ENCODE assay signal across 23 cellular contexts in genomic region chr19:54707932-54708331, GRCh38. TPM values are rescaled to one million over a fixed set of nuclear protein-coding genes. Genes with fewer than 3 reads are reported as not detected.
DNase-seq lines count a peak whose midpoint lies in the region; ATAC-seq, FAIRE-seq and TF ChIP-seq lines count a peak whose summit lies in the region.
"Had no signal": no experiment of that assay in that cellular context is flagged by ENCODE, and none has a peak within 500 bp of the region (broad histone marks: within the 10 kb centered on the region; RNA-seq: fewer than 3 reads in every experiment).

No MANE protein-coding gene starts in this region.

- 47% methylated on average over 4 of the region's 4 CpGs for WGBS in smooth muscle cell (ENCODE audit: low lambda C conversion rate)

- ATAC-seq in naive thymus-derived CD4-positive, alpha-beta T cell: peak; percentile 38
- ATAC-seq in left ventricle myocardium superior: no peak
- ATAC-seq: Panc1, T-helper 17 cell, WTC11 had no signal

- peaks cover 4% of the 10 kb centered on the region; the same call in 1 of the 2 replicates for H3F3A ChIP-seq in DOHH2 (ENCODE audit: control insufficient read depth, insufficient read depth)
- H3F3A ChIP-seq in smooth muscle cell (ENCODE audit: low read depth): no peaks in the 10 kb centered on the region

- intact Hi-C loops in naive thymus-derived CD4-positive, alpha-beta T cell (cut with micrococcal nuclease): no loop called here
- intact Hi-C loops in left ventricle myocardium superior (cut with micrococcal nuclease): no loop called here

- H3K4me3 ChIP-seq in DOHH2 (ENCODE audit: low read length) (0 out of 2 replicates have a peak overlapping the region, but pooled peaks have one; percentile 9), smooth muscle cell (no peak overlapping the region), brain microvascular endothelial cell (ENCODE audit: low read depth, low read length) (no peak overlapping the region)
- H3K4me3 ChIP-seq in naive thymus-derived CD4-positive, alpha-beta T cell (ENCODE audit: low read length): no peak overlapping the region
- H3K4me3 ChIP-seq: left ventricle myocardium inferior, SJSA1, thoracic aorta had no signal

- peak overlapping the region; percentile 57 for H3K27ac Mint-ChIP-seq in T-helper 2 cell treated with Interferon-gamma antibody and Interleukin-4, amounts not matched to agents 5 μg/mL and 100 μg/mL, for 36 hours
- H3K27ac Mint-ChIP-seq in naive thymus-derived CD4-positive, alpha-beta T cell: no peak overlapping the region
- H3K27ac Mint-ChIP-seq: H9, T-helper 17 cell, WTC11 had no signal

- POLR2A ChIA-PET in naive thymus-derived CD4-positive, alpha-beta T cell (lab: Charles Lee): no interaction called here

- H3K9me3 ChIP-seq in DOHH2 (ENCODE audit: control insufficient read depth, insufficient read depth, low read length): no peaks in the 10 kb centered on the region
- H3K9me3 ChIP-seq in naive thymus-derived CD4-positive, alpha-beta T cell (ENCODE audit: control insufficient read depth in 2 of 3, low read length in 3 of 3): no peaks in the 10 kb centered on the region
- H3K9me3 ChIP-seq in smooth muscle cell (replicated peaks; ENCODE audit: low read depth): peaks cover 3% of the 10 kb centered on the region
- H3K9me3 ChIP-seq: left ventricle myocardium inferior, neutrophil, SJSA1, thoracic aorta had no signal

- peaks cover 9% of the 10 kb centered on the region; the same call in 1 of the 2 replicates for H3K27me3 ChIP-seq in DOHH2 (ENCODE audit: control insufficient read depth, low read length)
- H3K27me3 ChIP-seq in naive thymus-derived CD4-positive, alpha-beta T cell (ENCODE audit: control insufficient read depth in 2 of 2, insufficient read depth in 2 of 2, low read length in 2 of 2): no peaks in the 10 kb centered on the region
- H3K27me3 ChIP-seq in smooth muscle cell (ENCODE audit: low read depth): no peaks in the 10 kb centered on the region
- H3K27me3 ChIP-seq in brain microvascular endothelial cell (replicated peaks): no peaks in the 10 kb centered on the region
- H3K27me3 ChIP-seq: SJSA1 had no signal

- no peak for TF ChIP-seq POLR2A in GM12891 (IDR thresholded peaks at IDR 0.05; ENCODE audit: low read depth, low read length)

- H2AFZ ChIP-seq in smooth muscle cell (ENCODE audit: low read depth): no peak overlapping the region

- H3K4me1 ChIP-seq in DOHH2 (ENCODE audit: control insufficient read depth, low read length) (peaks cover 13% of the 10 kb centered on the region), smooth muscle cell (ENCODE audit: low read depth) (no peaks in the 10 kb centered on the region)
- peaks cover 0 to 4% of the 10 kb centered on the region in 2 donors for H3K4me1 ChIP-seq in naive thymus-derived CD4-positive, alpha-beta T cell (ENCODE audit: control insufficient read depth in 2 of 2, insufficient read depth in 2 of 2, low read length in 2 of 2)
- H3K4me1 ChIP-seq: left ventricle myocardium inferior, SJSA1 had no signal

- H3K4me1 Mint-ChIP-seq in T-helper 2 cell treated with Interferon-gamma antibody and Interleukin-4, amounts not matched to agents 5 μg/mL and 100 μg/mL, for 36 hours (ENCODE audit: low read depth): peaks cover 25% of the 10 kb centered on the region
- peaks cover 0 to 18% (median 0%) of the 10 kb centered on the region in 7 donors for H3K4me1 Mint-ChIP-seq in naive thymus-derived CD4-positive, alpha-beta T cell
- H3K4me1 Mint-ChIP-seq: H9, WTC11 had no signal

- TF ChIP-seq CTCF in DOHH2 (IDR thresholded peaks at IDR 0.05; ENCODE audit: low read depth, low read length, poor library complexity, severe bottlenecking): no peak
- TF ChIP-seq CTCF in smooth muscle cell (IDR thresholded peaks at IDR 0.05; ENCODE audit: borderline replicate concordance, insufficient read depth, poor library complexity, severe bottlenecking): no peak
- TF ChIP-seq CTCF in brain microvascular endothelial cell (IDR thresholded peaks at IDR 0.05; ENCODE audit: low read depth, low read length, missing control alignments): no peak

- H3K36me3 Mint-ChIP-seq in T-helper 2 cell treated with Interferon-gamma antibody and Interleukin-4, amounts not matched to agents 5 μg/mL and 100 μg/mL, for 36 hours (ENCODE audit: low read depth): no peaks in the 10 kb centered on the region
- peaks cover 0 to 4% (median 0%) of the 10 kb centered on the region in 5 donors for H3K36me3 Mint-ChIP-seq in naive thymus-derived CD4-positive, alpha-beta T cell

- peak; percentile 84 for FAIRE-seq in GM12891 (lab: Jason Lieb, UNC)

- no peak overlapping the region for H3K9ac ChIP-seq in smooth muscle cell (ENCODE audit: low read depth)

- H3K4me2 ChIP-seq in DOHH2 (ENCODE audit: low read length): peak overlapping the region; percentile 32
- no peak overlapping the region for H3K4me2 ChIP-seq in smooth muscle cell

- H3K36me3 ChIP-seq in DOHH2 (ENCODE audit: control insufficient read depth, low read length) (no peaks in the 10 kb centered on the region), smooth muscle cell (ENCODE audit: low read depth) (no peaks in the 10 kb centered on the region), brain microvascular endothelial cell (replicated peaks) (no peaks in the 10 kb centered on the region)
- H3K36me3 ChIP-seq in naive thymus-derived CD4-positive, alpha-beta T cell (ENCODE audit: control insufficient read depth in 2 of 3, insufficient read depth in 3 of 3, low read length in 3 of 3): no peaks in the 10 kb centered on the region
- H3K36me3 ChIP-seq: left ventricle myocardium inferior, neutrophil, SJSA1, thoracic aorta had no signal

- peak overlapping the region; percentile 29 for H3K4me3 Mint-ChIP-seq in T-helper 2 cell treated with Interferon-gamma antibody and Interleukin-4, amounts not matched to agents 5 μg/mL and 100 μg/mL, for 36 hours
- peak overlapping the region in 1 of 10 donors; percentile 35 for H3K4me3 Mint-ChIP-seq in naive thymus-derived CD4-positive, alpha-beta T cell
- H3K4me3 Mint-ChIP-seq: H9, T-helper 17 cell, WTC11 had no signal

- no peak for DNase-seq in GM12891 (ENCODE audit: insufficient read length, low spot score)
- DNase-seq in T-helper 2 cell treated with Interferon-gamma antibody and Interleukin-4, amounts not matched to agents 5 μg/mL and 100 μg/mL, for 36 hours (ENCODE audit: low spot score): no peak
- DNase-seq in naive thymus-derived CD4-positive, alpha-beta T cell: no peak
- DNase-seq in smooth muscle cell (lab: John Stamatoyannopoulos, UW; ENCODE audit: unreplicated experiment): no peak
- DNase-seq in left ventricle myocardium superior: no peak
- no peak for DNase-seq in brain microvascular endothelial cell
- DNase-seq: activated effector memory CD4-positive, alpha-beta T cell treated with Interleukin-2 at 50 U/mL for 16 hours; aorta; H9; left ventricle myocardium inferior; NCI-H2171 treated with DMSO at 0.1 percent for 48 hours; NCI-H774; stimulated activated CD4-positive, alpha-beta T cell treated with anti-CD3 and anti-CD28 coated beads, Interleukin-12 subunit alpha, Interleukin-12 subunit beta, amount 100 ng/mL, for 4 hours; T-helper 17 cell had no signal

- H4K20me1 ChIP-seq in DOHH2 (ENCODE audit: control insufficient read depth, insufficient read depth, low read depth, low read length) (no peaks in the 10 kb centered on the region), smooth muscle cell (ENCODE audit: low read depth) (no peaks in the 10 kb centered on the region)

- no peaks in the 10 kb centered on the region for H3K27me3 Mint-ChIP-seq in T-helper 2 cell treated with Interferon-gamma antibody and Interleukin-4, amounts not matched to agents 5 μg/mL and 100 μg/mL, for 36 hours (ENCODE audit: low read depth)
- H3K27me3 Mint-ChIP-seq in naive thymus-derived CD4-positive, alpha-beta T cell: peaks cover 3 to 42% (median 25%) of the 10 kb centered on the region in 5 donors

- no peak overlapping the region for H3K27ac ChIP-seq in DOHH2 (ENCODE audit: low read depth, low read length)
- H3K27ac ChIP-seq in naive thymus-derived CD4-positive, alpha-beta T cell (ENCODE audit: low read depth, low read length): no peak overlapping the region
- H3K27ac ChIP-seq in smooth muscle cell (ENCODE audit: low read depth): no peak overlapping the region
- no peak overlapping the region for H3K27ac ChIP-seq in brain microvascular endothelial cell
- H3K27ac ChIP-seq: left ventricle myocardium inferior, neutrophil, SJSA1, thoracic aorta had no signal

- no peaks in the 10 kb centered on the region for H3K9me3 Mint-ChIP-seq in T-helper 2 cell treated with Interferon-gamma antibody and Interleukin-4, amounts not matched to agents 5 μg/mL and 100 μg/mL, for 36 hours
- H3K9me3 Mint-ChIP-seq in naive thymus-derived CD4-positive, alpha-beta T cell: peaks cover 0 to 9% (median 0%) of the 10 kb centered on the region in 11 donors

- CTCF ChIA-PET in naive thymus-derived CD4-positive, alpha-beta T cell (lab: Charles Lee): no interaction called here

- no peaks in the 10 kb centered on the region for H3K9me2 ChIP-seq in DOHH2 (replicated peaks; ENCODE audit: control insufficient read depth, low read length)

- in situ Hi-C loops in brain microvascular endothelial cell (cut with HindIII; ENCODE audit: low pct_ligation_motif_present, low sequenced_read_pairs): no loop called here

- H3K79me2 ChIP-seq in DOHH2 (ENCODE audit: control insufficient read depth, low read length) (no peaks in the 10 kb centered on the region), smooth muscle cell (ENCODE audit: low read depth) (no peaks in the 10 kb centered on the region)

TF ChIP-seq in GM12891, 5 proteins besides CTCF, POLR2A, EP300 and RAD21:
- TF ChIP-seq POLR2AphosphoS5 (IDR thresholded peaks at IDR 0.05; ENCODE audit: low read depth, low read length) (no peak), TAF1 (IDR thresholded peaks at IDR 0.05; ENCODE audit: low read depth, low read length) (no peak)

RNA-seq across cellular contexts. Expression of gene KIR3DL3, which starts 16.3 kb away (rescaled TPM):
- polyA plus RNA-seq in GM12891 (2012; ENCODE audit: low read depth, missing spikeins): not detected
- total RNA-seq in naive thymus-derived CD4-positive, alpha-beta T cell: not detected
- polyA plus RNA-seq in naive thymus-derived CD4-positive, alpha-beta T cell: not detected
- not detected in 2 replicates for total RNA-seq in smooth muscle cell
- not detected in 2 replicates for polyA plus RNA-seq in smooth muscle cell
- total RNA-seq in left ventricle myocardium superior: not detected
- total RNA-seq: aorta, cerebellum, Daoy, H9, left ventricle myocardium inferior, mucosa of gallbladder, SJSA1, T-helper 17 cell, thoracic aorta, WTC11 had no signal
- polyA plus RNA-seq: aorta had no signal

RNA-seq across cellular contexts. Expression of gene KIR2DL3, which starts 30.4 kb away (rescaled TPM):
- not detected for polyA plus RNA-seq in GM12891 (2012; ENCODE audit: low read depth, missing spikeins)
- total RNA-seq in naive thymus-derived CD4-positive, alpha-beta T cell: 1 to 10 TPM in 1 of 5 experiments, under 1 TPM in 1, not detected in 3; 0.27 to 4.0 TPM
- polyA plus RNA-seq in naive thymus-derived CD4-positive, alpha-beta T cell: under 1 TPM in 1 of 2 donors, not detected in 1; 0.11 TPM
- not detected in 2 replicates for total RNA-seq in smooth muscle cell
- not detected in 2 replicates for polyA plus RNA-seq in smooth muscle cell
- not detected for total RNA-seq in left ventricle myocardium superior
- total RNA-seq: aorta, cerebellum, Daoy, H9, left ventricle myocardium inferior, mucosa of gallbladder, SJSA1, T-helper 17 cell, thoracic aorta, WTC11 had no signal
- polyA plus RNA-seq: aorta had no signal

RNA-seq across cellular contexts. Expression of gene LILRB4, which starts 45.1 kb away (rescaled TPM):
- 7.3 TPM for polyA plus RNA-seq in GM12891 (2012; ENCODE audit: low read depth, missing spikeins)
- 10 to 100 TPM in 1 of 5 experiments, 1 to 10 TPM in 3, under 1 TPM in 1; 0.15 to 20.2 (median 2.5) TPM for total RNA-seq in naive thymus-derived CD4-positive, alpha-beta T cell
- polyA plus RNA-seq in naive thymus-derived CD4-positive, alpha-beta T cell: not detected
- total RNA-seq in smooth muscle cell (not detected in 2 replicates), left ventricle myocardium superior (3.3 TPM)
- polyA plus RNA-seq in smooth muscle cell: not detected in 2 replicates
- total RNA-seq: H9, SJSA1, WTC11 had no signal
